ENCODE assay signal across 7 cellular contexts in genomic region chrX:86047174-86047991, GRCh38. TPM values are rescaled to one million over a fixed set of nuclear protein-coding genes. Genes with fewer than 3 reads are reported as not detected.
A peak's percentile ranks its signal among the peaks of the same experiment; 100 is the strongest.
DNase-seq lines count a peak whose midpoint lies in the region; ATAC-seq and TF ChIP-seq lines count a peak whose summit lies in the region.

Gene CHM (minus strand): TSS chrX:86047558. CDS start chrX:86047532, 26 bp downstream.

- H3K4me3 ChIP-seq in colonic mucosa (peak within 1 kb of the TSS; percentile 45), left lung (peak within 1 kb of the TSS; percentile 40 to 54)

- peak; percentile 46 for TF ChIP-seq POLR2A in GM18951 (IDR thresholded peaks at IDR 0.05; ENCODE audit: extremely low read depth, insufficient read depth, insufficient read length)

- H3K36me3 ChIP-seq in colonic mucosa (no peaks in the 10 kb centered on the region), left lung (no peaks in the 10 kb centered on the region)

- H3K27ac ChIP-seq in VCaP (peak within 1 kb of the TSS; percentile 73), colonic mucosa (peak within 1 kb of the TSS; percentile 73), left lung (peak within 1 kb of the TSS; percentile 78 to 89)

- H3K27me3 ChIP-seq in colonic mucosa (no peaks in the 10 kb centered on the region), left lung (peaks cover 0 to 3% of the 10 kb centered on the region in 2 donors)

- in situ Hi-C loops in GM18951 (cut with MboI; ENCODE audit: low sequenced_read_pairs, unreplicated experiment), result no loop called here

- DNase-seq in colonic mucosa, result peak; percentile 79
- peak; percentile 53 to 65 for DNase-seq in left lung
- DNase-seq in stimulated activated CD4-positive, alpha-beta T cell treated with anti-CD3 and anti-CD28 coated beads, Interleukin-4, amount 100 ng/mL, for 24 hours, result peak; percentile 65
- DNase-seq in NCI-H748 treated with DMSO at 0.1 percent for 48 hours (lab: John Stamatoyannopoulos, UW), result no peak

- TF ChIP-seq CTCF in VCaP (conservative IDR thresholded peaks at IDR 0.05) (no peak), colonic mucosa (IDR thresholded peaks at IDR 0.05) (no peak), left lung (IDR thresholded peaks at IDR 0.05) (no peak)

- peak within 1 kb of the TSS; percentile 53 to 70 for H3K9ac ChIP-seq in colonic mucosa (ENCODE audit: low read depth in 2 of 2, low read length in 2 of 2)

- intact Hi-C loops in colonic mucosa (cut with DNase I) (no loop called here), left lung (cut with DNase I) (no loop called here)

- H3K4me1 ChIP-seq in colonic mucosa (no peaks in the 10 kb centered on the region), left lung (peaks cover 0 to 10% of the 10 kb centered on the region in 2 donors)

- ATAC-seq in HG03139 (IDR thresholded peaks at IDR 0.05; ENCODE audit: unreplicated experiment) (peak; percentile 99), left lung (peak; percentile 99)

- H3K9me3 ChIP-seq in colonic mucosa (no peaks in the 10 kb centered on the region), left lung (no peaks in the 10 kb centered on the region)

RNA-seq across cellular contexts. Expression of gene CHM, which starts in this region (rescaled TPM):
- total RNA-seq in colonic mucosa, result 10 to 100 TPM; 16.7 to 16.8 TPM
- 10 to 100 TPM; 21.0 to 25.2 TPM for total RNA-seq in left lung
